7 cellular contexts compared by ENCODE assay signal in the genomic region with DNA sequence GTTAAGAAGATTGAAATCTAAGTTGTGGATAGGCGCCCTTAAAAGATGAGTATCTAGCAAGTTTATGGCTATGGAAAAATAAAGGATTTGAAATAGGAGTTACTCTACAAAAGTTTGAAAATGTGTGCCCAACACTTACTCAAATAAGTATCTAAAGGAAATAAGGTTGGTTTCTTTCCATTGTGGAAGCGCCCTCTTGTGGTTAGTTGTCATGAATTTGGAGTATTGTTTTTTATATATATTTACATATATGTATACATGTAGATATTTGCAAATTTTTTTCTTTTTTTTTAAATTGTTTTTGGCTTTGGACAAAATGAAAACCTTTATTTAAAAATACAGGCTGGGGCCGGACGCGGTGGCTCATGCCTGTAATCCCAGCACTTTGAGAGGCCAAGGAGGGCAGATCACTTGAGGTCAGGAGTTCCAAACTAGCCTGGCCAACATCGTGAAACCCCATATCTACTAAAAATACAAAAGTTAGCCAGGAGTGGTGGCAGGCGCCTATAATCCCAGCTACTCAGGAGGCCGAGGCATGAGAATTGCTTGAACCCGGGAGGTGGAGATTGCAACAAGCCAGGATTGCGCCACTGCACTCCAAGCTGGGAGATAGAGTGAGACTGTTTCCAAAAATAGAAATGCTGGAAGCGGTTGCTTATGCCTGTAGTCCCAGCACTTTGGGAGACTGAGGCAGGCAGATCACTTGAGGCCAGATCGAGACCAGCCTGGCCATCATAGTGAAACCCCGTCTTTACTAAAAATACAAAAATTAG. TPM values are rescaled to one million over a fixed set of nuclear protein-coding genes. Genes with fewer than 3 reads are reported as not detected.
DNase-seq lines count a peak whose midpoint lies in the region; ATAC-seq and TF ChIP-seq lines count a peak whose summit lies in the region.

No MANE protein-coding gene starts in this region.

- H3K4me3 ChIP-seq in mammary epithelial cell (replicated peaks in 1 of 3; ENCODE audit: insufficient read depth in 1 of 3, low read depth in 2 of 3, low read length in 3 of 3) = no peak overlapping the region
- H3K4me3 ChIP-seq in left lung = no peak overlapping the region
- H3K4me3 ChIP-seq in subcutaneous abdominal adipose tissue (ENCODE audit: low read depth in 1 of 5, low read length in 5 of 5) = no peak overlapping the region

- H3K4me1 ChIP-seq in mammary epithelial cell (ENCODE audit: insufficient read depth, low read length) = no peaks in the 10 kb centered on the region
- peaks cover 0 to 18% of the 10 kb centered on the region in 2 donors for H3K4me1 ChIP-seq in left lung
- H3K4me1 ChIP-seq in subcutaneous abdominal adipose tissue (ENCODE audit: control insufficient read depth in 5 of 5, insufficient read depth in 5 of 5, low read length in 5 of 5) = peaks cover 0 to 16% (median 8%) of the 10 kb centered on the region in 5 donors

- no peak overlapping the region for H2AFZ ChIP-seq in mammary epithelial cell (ENCODE audit: low read depth, low read length)

- in situ Hi-C loops in mammary epithelial cell (cut with MboI; ENCODE audit: low sequenced_read_pairs in 2 of 2) = loop anchor here (5.0 to 25.0 kb wide), 2 partner anchors 135 to 425 kb away; no protein-coding TSS in a partner anchor

- H3K9ac ChIP-seq in mammary epithelial cell (ENCODE audit: insufficient read depth, low read length) (no peak overlapping the region), subcutaneous abdominal adipose tissue (ENCODE audit: low read length in 5 of 5) (no peak overlapping the region)

- TF ChIP-seq CTCF in mammary epithelial cell (conservative IDR thresholded peaks at IDR 0.05 in 1 of 2, IDR thresholded peaks at IDR 0.05 in 1 of 2; ENCODE audit: extremely low read depth in 1 of 2, insufficient read depth in 1 of 2, low read depth in 1 of 2, low read length in 2 of 2) = peak; percentile 49
- peak; percentile 40 to 59 for TF ChIP-seq CTCF in left lung (IDR thresholded peaks at IDR 0.05)

- no peaks in the 10 kb centered on the region for H3K9me3 ChIP-seq in mammary epithelial cell (replicated peaks; ENCODE audit: insufficient read depth, low read length)
- H3K9me3 ChIP-seq in left lung = no peaks in the 10 kb centered on the region
- no peaks in the 10 kb centered on the region for H3K9me3 ChIP-seq in subcutaneous abdominal adipose tissue (ENCODE audit: control insufficient read depth in 5 of 5, low read length in 5 of 5)

- DNase-seq in DMS114 treated with DMSO at 0.1 percent for 48 hours (lab: John Stamatoyannopoulos, UW; ENCODE audit: unreplicated experiment) (peak; percentile 38), HS-5 (ENCODE audit: low read depth) (peak; percentile 33), RPMI8226 (peak; percentile 75), mammary epithelial cell (peak; percentile 31), left lung (peak in 1 of 2 donors; percentile 67)

- no peak overlapping the region for H3K27ac ChIP-seq in mammary epithelial cell (ENCODE audit: insufficient read depth, low read depth, low read length)
- H3K27ac ChIP-seq in left lung = peak overlapping the region in 1 of 2 donors; percentile 10
- H3K27ac ChIP-seq in subcutaneous abdominal adipose tissue (ENCODE audit: low read depth, low read length) = peak overlapping the region; percentile 54

- no peaks in the 10 kb centered on the region for H4K20me1 ChIP-seq in mammary epithelial cell (ENCODE audit: insufficient read depth, low read length)

- intact Hi-C loops in mammary epithelial cell (cut with micrococcal nuclease) (loop anchor here (1.0 to 2.0 kb wide), 4 partner anchors 114 to 384 kb away; no protein-coding TSS in a partner anchor), left lung (cut with DNase I) (loop anchor here in 1 of 2 donors (5.0 kb wide), 1 partner anchor 135 kb away; no protein-coding TSS in a partner anchor)

- no peaks in the 10 kb centered on the region for H3K79me2 ChIP-seq in mammary epithelial cell (ENCODE audit: insufficient read depth, low read length)

- no peak overlapping the region for H3K4me2 ChIP-seq in mammary epithelial cell (ENCODE audit: insufficient read depth, low read depth, low read length)

- CTCF ChIA-PET in mammary epithelial cell (lab: Charles Lee; ENCODE audit: low non-redundant PET) = interaction anchor here (1.0 kb wide), 1 partner anchor 137 kb away, joined by 4 read pairs; no protein-coding TSS in a partner anchor

- no TSS peak for BruUV-seq in mammary epithelial cell (replicated peaks; lab: Mats Ljungman, UMichigan)

- 74% methylated on average over 11 of the region's 13 CpGs for WGBS in mammary epithelial cell (ENCODE audit: low coverage, missing lambda C conversion rate)

- ATAC-seq in left lung (peak; percentile 73), GM19035 (IDR thresholded peaks at IDR 0.05; ENCODE audit: unreplicated experiment) (no peak)

- H3K36me3 ChIP-seq in mammary epithelial cell (ENCODE audit: insufficient read depth, low read length) (peaks cover 14% of the 10 kb centered on the region), left lung (peaks cover 0 to 27% of the 10 kb centered on the region in 2 donors), subcutaneous abdominal adipose tissue (ENCODE audit: control insufficient read depth in 5 of 5, insufficient read depth in 5 of 5, low read length in 5 of 5) (peaks cover 5 to 20% (median 10%) of the 10 kb centered on the region in 5 donors)

- dilution Hi-C loops in mammary epithelial cell (cut with HindIII; ENCODE audit: low sequenced_read_pairs) = no loop called here

- no peaks in the 10 kb centered on the region for H3K27me3 ChIP-seq in mammary epithelial cell (ENCODE audit: insufficient read depth, low read length)
- H3K27me3 ChIP-seq in left lung = no peaks in the 10 kb centered on the region
- H3K27me3 ChIP-seq in subcutaneous abdominal adipose tissue (ENCODE audit: control insufficient read depth in 5 of 5, insufficient read depth in 4 of 5, low read length in 5 of 5) = no peaks in the 10 kb centered on the region

RNA-seq across cellular contexts. Expression of a gene that starts 24.0 kb away (rescaled TPM):
- total RNA-seq in mammary epithelial cell (10 to 100 TPM; 32.0 to 38.4 TPM), left lung (10 to 100 TPM; 20.6 to 25.9 TPM)
- 22.6 TPM for polyA plus RNA-seq in mammary epithelial cell
- 49.4 TPM for polyA minus RNA-seq in mammary epithelial cell

RNA-seq across cellular contexts. Expression of a gene that starts 43.3 kb away (rescaled TPM):
- total RNA-seq in mammary epithelial cell = 10 to 100 TPM; 20.2 to 21.7 TPM
- 14.4 TPM for polyA plus RNA-seq in mammary epithelial cell
- 0.67 TPM for polyA minus RNA-seq in mammary epithelial cell
- total RNA-seq in left lung = 10 to 100 TPM in 1 of 2 donors, 1 to 10 TPM in 1; 8.7 to 16.3 TPM

RNA-seq across cellular contexts. Expression of a gene that starts 52.2 kb away (rescaled TPM):
- total RNA-seq in mammary epithelial cell (10 to 100 TPM; 24.3 to 32.7 TPM), left lung (10 to 100 TPM; 29.9 to 34.3 TPM)
- polyA plus RNA-seq in mammary epithelial cell = 25.8 TPM
- 26.5 TPM for polyA minus RNA-seq in mammary epithelial cell

RNA-seq across cellular contexts. Expression of a gene that starts 52.4 kb away (rescaled TPM):
- total RNA-seq in mammary epithelial cell (10 to 100 TPM; 24.8 to 43.2 TPM), left lung (10 to 100 TPM; 17.4 to 25.8 TPM)
- polyA plus RNA-seq in mammary epithelial cell = 19.7 TPM
- 52.6 TPM for polyA minus RNA-seq in mammary epithelial cell
